ENCODE assay signal across 1 cellular context in the genomic region with DNA sequence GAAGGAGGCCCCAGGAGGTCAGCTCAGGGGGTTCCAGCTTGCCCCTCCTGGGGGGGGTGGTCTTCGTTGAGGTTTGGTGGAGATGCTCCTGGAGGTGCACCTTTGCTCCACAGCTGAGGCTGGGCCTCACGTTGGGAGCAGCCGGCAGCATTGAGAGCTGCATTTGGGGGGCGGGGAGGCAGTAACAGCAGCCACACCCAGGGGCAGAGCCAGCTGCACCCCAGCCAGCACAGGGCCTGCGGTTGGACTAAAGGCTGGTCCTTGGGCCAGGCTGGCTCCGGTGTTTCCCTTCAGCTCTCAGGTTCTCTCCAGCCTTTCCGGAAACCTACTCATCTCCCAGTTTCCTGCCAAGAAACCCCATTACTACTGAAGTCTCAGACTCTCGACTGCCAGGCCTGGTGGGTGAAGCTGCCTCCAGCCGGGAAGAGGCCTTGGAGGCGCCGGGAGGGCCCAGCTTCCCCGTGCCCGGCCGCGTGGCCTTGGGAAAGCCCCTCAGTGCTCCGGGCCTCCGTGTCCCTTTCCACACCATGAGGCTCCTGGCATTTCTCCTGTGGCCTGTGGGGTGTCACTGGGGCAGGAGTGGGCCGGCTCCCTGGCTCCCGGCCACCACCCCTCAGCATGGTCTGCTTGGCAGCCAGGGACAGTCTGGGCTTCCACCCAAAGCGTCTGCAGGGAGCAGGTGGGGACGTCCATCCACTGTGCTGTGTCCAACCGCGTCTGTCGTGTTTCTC.
TF ChIP-seq lines count a peak whose summit lies in the region.

No MANE protein-coding gene starts in this region.

TF ChIP-seq in A549, 52 proteins besides CTCF, POLR2A, EP300 and RAD21 (continued from another document):
- TF ChIP-seq EHMT2 (IDR thresholded peaks at IDR 0.05; ENCODE audit: low read depth) (no peak), BHLHE40 (IDR thresholded peaks at IDR 0.05; ENCODE audit: low read depth, low read length) (no peak), HOXB5 (CRISPR knock-in tag; IDR thresholded peaks at IDR 0.05) (no peak), FOSB (CRISPR knock-in tag; IDR thresholded peaks at IDR 0.05) (no peak), FOSL2 (IDR thresholded peaks at IDR 0.05) (no peak), FOSL2 (CRISPR knock-in tag; IDR thresholded peaks at IDR 0.05) (no peak), FOXS1 (CRISPR knock-in tag; IDR thresholded peaks at IDR 0.05) (no peak), TP53 (CRISPR knock-in tag; IDR thresholded peaks at IDR 0.05) (no peak), RFX5 (IDR thresholded peaks at IDR 0.05) (no peak)
